Comparison of ENCODE assay signal across 8 cellular contexts in genomic region chr12:109880049-109880931, GRCh38. TPM values are rescaled to one million over a fixed set of nuclear protein-coding genes. Genes with fewer than 3 reads are reported as not detected.
DNase-seq lines count a peak whose midpoint lies in the region; ATAC-seq and TF ChIP-seq lines count a peak whose summit lies in the region.

A gene with protein sequence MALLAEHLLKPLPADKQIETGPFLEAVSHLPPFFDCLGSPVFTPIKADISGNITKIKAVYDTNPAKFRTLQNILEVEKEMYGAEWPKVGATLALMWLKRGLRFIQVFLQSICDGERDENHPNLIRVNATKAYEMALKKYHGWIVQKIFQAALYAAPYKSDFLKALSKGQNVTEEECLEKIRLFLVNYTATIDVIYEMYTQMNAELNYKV (minus strand): TSS chr12:109880541. CDS start chr12:109880374, 167 bp downstream.

- H3K9ac ChIP-seq in endocrine pancreas (ENCODE audit: control insufficient read depth, insufficient read depth, low read length), result peak within 1 kb of the TSS; percentile 96

- CTCF ChIA-PET in CD4-positive, alpha-beta T cell (lab: Charles Lee), result interaction anchor here (1.5 kb wide), 1 partner anchor 20 kb away, joined by 6 read pairs; the partner anchor contains the start of gene TCHP

- H3K4me1 ChIP-seq in endocrine pancreas (ENCODE audit: control insufficient read depth, insufficient read depth, low read length), result no peaks in the 10 kb centered on the region

- no peaks in the 10 kb centered on the region for H3K27me3 ChIP-seq in CD4-positive, alpha-beta T cell (ENCODE audit: control insufficient read depth, insufficient read depth, low read length)
- no peaks in the 10 kb centered on the region for H3K27me3 ChIP-seq in endocrine pancreas (ENCODE audit: control insufficient read depth, insufficient read depth, low read length)

- ATAC-seq in CD4-positive, alpha-beta T cell (ENCODE audit: poor library complexity), result peak; percentile 96
- ATAC-seq in GM19438 (IDR thresholded peaks at IDR 0.05; ENCODE audit: low read depth, unreplicated experiment), result peak; percentile 87
- ATAC-seq in HG03571 (IDR thresholded peaks at IDR 0.05; ENCODE audit: unreplicated experiment), result peak; percentile 93

- H3K36me3 Mint-ChIP-seq in CD4-positive, alpha-beta T cell (ENCODE audit: low read depth), result peaks cover 1% of the 10 kb centered on the region

- H3K27ac Mint-ChIP-seq in CD4-positive, alpha-beta T cell, result peak within 1 kb of the TSS; percentile 87

- H3K27me3 Mint-ChIP-seq in CD4-positive, alpha-beta T cell, result no peaks in the 10 kb centered on the region

- H3K27ac ChIP-seq in CD4-positive, alpha-beta T cell (ENCODE audit: low read depth, low read length), result peak within 1 kb of the TSS; percentile 81

- no peaks in the 10 kb centered on the region for H3K36me3 ChIP-seq in endocrine pancreas (ENCODE audit: control insufficient read depth, insufficient read depth, low read length)

- no peaks in the 10 kb centered on the region for H3K9me3 Mint-ChIP-seq in CD4-positive, alpha-beta T cell

- TF ChIP-seq CTCF in CD4-positive, alpha-beta T cell (IDR thresholded peaks at IDR 0.05), result no peak

- peaks cover 54% of the 10 kb centered on the region for H3K4me1 Mint-ChIP-seq in CD4-positive, alpha-beta T cell (ENCODE audit: low read depth)

- peak within 1 kb of the TSS; percentile 82 for H3K4me3 ChIP-seq in endocrine pancreas (ENCODE audit: control insufficient read depth, insufficient read depth, low read length)

- POLR2A ChIA-PET in CD4-positive, alpha-beta T cell (lab: Charles Lee), result interaction anchor here (1.7 kb wide), 1 partner anchor 21 kb away, joined by 8 read pairs; the partner anchor contains the start of gene TCHP

- H3K4me3 Mint-ChIP-seq in CD4-positive, alpha-beta T cell, result peak within 1 kb of the TSS; percentile 92

- DNase-seq in CD4-positive, alpha-beta T cell, result peak; percentile 78 to 94 (median 86)
- DNase-seq in NK-92 (lab: John Stamatoyannopoulos, UW; ENCODE audit: unreplicated experiment) (peak; percentile 8), mesenteric fat pad (ENCODE audit: low spot score) (peak; percentile 97)
- peak; percentile 53 to 83 (median 66) for DNase-seq in activated CD8-positive, alpha-beta memory T cell treated with anti-CD3 and anti-CD28 coated beads for 48 hours (ENCODE audit: low read depth in 2 of 3, low spot score in 2 of 3)
- DNase-seq in stimulated activated CD8-positive, alpha-beta memory T cell treated with anti-CD3 and anti-CD28 coated beads, Interleukin-15, amount 100 ng/mL, for 24 hours (ENCODE audit: low read depth), result peak; percentile 80

- intact Hi-C loops in CD4-positive, alpha-beta T cell (cut with DNase I, micrococcal nuclease), result loop anchor here (1.0 to 10.0 kb wide), 6 partner anchors 27 to 451 kb away; partner anchors contain the start of genes ANKRD13A (in 1 of the 2), GIT2 (in 1 of the 2), KCTD10 (in 1 of the 2) and UBE3B (in 1 of the 2)

- H3K9me3 ChIP-seq in CD4-positive, alpha-beta T cell (ENCODE audit: control insufficient read depth, low read length), result no peaks in the 10 kb centered on the region
- no peaks in the 10 kb centered on the region for H3K9me3 ChIP-seq in endocrine pancreas (ENCODE audit: control insufficient read depth, low read length)

RNA-seq across cellular contexts. Expression of the gene that starts here (rescaled TPM):
- 10 to 100 TPM; 24.8 to 25.2 TPM for total RNA-seq in CD4-positive, alpha-beta T cell
- 31.4 TPM for total RNA-seq in mesenteric fat pad

Comparison
In these comparisons a context has a peak if more than half of its experiments do, and no peak if none do; other contexts are left out.
1. Peak in every context shown above with its lines: DNase-seq, ATAC-seq, H3K4me3 ChIP-seq and H3K27ac ChIP-seq.
2. DNase-seq: peak in every context shown above with its lines; median percentile 97 in mesenteric fat pad; 86 in CD4-positive, alpha-beta T cell; 80 in stimulated activated CD8-positive, alpha-beta memory T cell treated with anti-CD3 and anti-CD28 coated beads, Interleukin-15, amount 100 ng/mL, for 24 hours; 66 in activated CD8-positive, alpha-beta memory T cell treated with anti-CD3 and anti-CD28 coated beads for 48 hours; 8 in NK-92.